ENCODE assay signal across 10 cellular contexts in the genomic region with DNA sequence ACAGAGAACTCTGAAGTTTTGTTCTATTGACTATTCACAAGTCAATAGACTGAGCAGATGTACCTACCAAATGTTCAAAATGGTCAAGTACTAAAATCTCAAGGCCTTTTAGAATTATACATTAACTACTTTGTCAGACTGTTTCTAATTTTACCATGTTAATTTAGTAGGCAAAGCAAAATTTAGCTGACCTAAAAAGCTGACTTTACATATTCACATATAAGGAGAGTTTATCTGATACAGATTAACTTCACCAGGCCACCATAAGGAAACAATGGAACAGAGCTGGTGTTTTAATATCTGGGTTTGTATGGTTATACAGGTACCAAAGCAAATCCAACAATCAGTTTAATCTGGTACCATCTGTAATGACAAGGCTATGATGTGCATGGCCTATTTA. TPM values are rescaled to one million over a fixed set of nuclear protein-coding genes. Genes with fewer than 3 reads are reported as not detected.
"Had no signal": no experiment of that assay in that cellular context is flagged by ENCODE, and none has a peak within 500 bp of the region (broad histone marks: within the 10 kb centered on the region; RNA-seq: fewer than 3 reads in every experiment).

No MANE protein-coding gene starts in this region.

- ATAC-seq: HCT116 had no signal

- H3K4me1 Mint-ChIP-seq: IgD-negative memory B cell had no signal

- H3K27ac Mint-ChIP-seq: HFFc6, IgD-negative memory B cell had no signal

- H3K9me3 ChIP-seq: HAP-1 had no signal

- DNase-seq: GM23248, GOT3, H7, HFFc6, KG1 had no signal

- H2AFZ ChIP-seq: GM23248 had no signal

- H3K4me3 Mint-ChIP-seq: HFFc6, IgD-negative memory B cell had no signal

- H3K27me3 Mint-ChIP-seq: IgD-negative memory B cell had no signal

- H3K4me1 ChIP-seq: HAP-1 had no signal

- H3K27ac ChIP-seq: GM23248, HL-60 had no signal

- H3K4me3 ChIP-seq: GM23248, HAP-1 had no signal

- H3K9me3 Mint-ChIP-seq: HFFc6, IgD-negative memory B cell had no signal

- H3K36me3 ChIP-seq: HAP-1 had no signal

- H3K9ac ChIP-seq: GM23248 had no signal

RNA-seq across cellular contexts. Expression of gene GATM, which starts 15.9 kb away (rescaled TPM):
- total RNA-seq: GM23248, HT1080 had no signal
- polyA plus RNA-seq: GM23248 had no signal
